Comparison of ENCODE assay signal across 1 cellular context in the genomic region with DNA sequence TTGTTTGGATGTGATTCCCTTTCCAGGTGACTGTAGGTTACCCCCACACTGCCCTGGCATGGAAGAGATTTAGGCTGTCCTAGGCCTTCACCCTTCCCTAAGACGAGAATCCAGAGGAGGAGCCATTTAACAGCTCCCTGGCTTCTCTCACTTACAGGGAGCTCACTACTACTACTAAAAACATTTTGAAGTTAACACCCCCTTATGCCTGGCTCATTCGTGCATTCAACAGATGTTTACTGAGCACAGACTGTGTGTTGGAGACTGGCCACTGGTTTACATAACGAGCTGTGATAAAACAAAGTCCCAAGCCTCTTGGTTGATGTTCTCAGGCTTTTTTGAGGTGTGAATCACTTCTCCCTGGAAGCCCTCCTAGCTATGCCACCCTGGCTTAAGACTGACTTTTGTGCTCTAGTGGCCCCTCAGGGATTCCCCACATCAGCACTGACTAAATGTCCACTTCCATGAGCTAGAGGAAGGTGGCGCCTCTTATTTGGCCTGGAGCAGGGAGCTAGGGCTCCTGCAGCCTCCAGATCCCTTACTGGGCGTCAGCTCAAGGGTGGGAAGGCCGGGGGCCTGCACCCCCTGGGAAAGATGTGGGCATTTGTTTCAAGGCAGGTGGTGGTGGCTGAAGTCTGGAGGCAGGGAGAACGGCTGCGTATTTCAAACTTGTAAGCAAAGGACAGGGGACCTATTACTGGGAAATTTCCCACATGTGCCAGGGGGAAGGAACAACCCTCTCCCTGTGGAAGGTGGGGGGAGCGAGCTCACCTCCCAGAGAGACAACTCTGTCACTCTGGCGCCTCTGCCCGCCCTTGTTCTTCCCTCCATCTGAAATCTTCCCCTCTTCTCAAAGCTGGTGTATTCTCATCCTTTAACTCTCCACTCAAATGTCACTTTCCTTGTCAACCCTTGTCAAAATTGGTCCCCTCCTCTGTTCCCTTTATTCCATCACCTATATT.
TF ChIP-seq lines count a peak whose summit lies in the region.

No MANE protein-coding gene starts in this region.

TF ChIP-seq in HEK293, 187 proteins besides CTCF, POLR2A, EP300 and RAD21 (continued from another document):
- TF ChIP-seq, protein P1, sequence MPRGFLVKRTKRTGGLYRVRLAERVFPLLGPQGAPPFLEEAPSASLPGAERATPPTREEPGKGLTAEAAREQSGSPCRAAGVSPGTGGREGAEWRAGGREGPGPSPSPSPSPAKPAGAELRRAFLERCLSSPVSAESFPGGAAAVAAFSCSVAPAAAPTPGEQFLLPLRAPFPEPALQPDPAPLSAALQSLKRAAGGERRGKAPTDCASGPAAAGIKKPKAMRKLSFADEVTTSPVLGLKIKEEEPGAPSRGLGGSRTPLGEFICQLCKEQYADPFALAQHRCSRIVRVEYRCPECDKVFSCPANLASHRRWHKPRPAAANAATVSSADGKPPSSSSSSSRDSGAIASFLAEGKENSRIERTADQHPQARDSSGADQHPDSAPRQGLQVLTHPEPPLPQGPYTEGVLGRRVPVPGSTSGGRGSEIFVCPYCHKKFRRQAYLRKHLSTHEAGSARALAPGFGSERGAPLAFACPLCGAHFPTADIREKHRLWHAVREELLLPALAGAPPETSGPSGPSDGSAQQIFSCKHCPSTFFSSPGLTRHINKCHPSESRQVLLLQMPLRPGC (tag by site-specific recombination; IDR thresholded peaks at IDR 0.05) = no peak
- TF ChIP-seq ZNF423 (tag by site-specific recombination; IDR thresholded peaks at IDR 0.05) (no peak), ZFP3 (tag by site-specific recombination; IDR thresholded peaks at IDR 0.05; ENCODE audit: low read depth) (no peak), ZNF658 (tag by site-specific recombination; IDR thresholded peaks at IDR 0.05) (no peak), BCL6B (tag by site-specific recombination; IDR thresholded peaks at IDR 0.05) (no peak), ZBTB21 (tag by site-specific recombination; IDR thresholded peaks at IDR 0.05) (no peak), ZNF521 (tag by site-specific recombination; IDR thresholded peaks at IDR 0.05) (no peak), ZNF416 (tag by site-specific recombination; IDR thresholded peaks at IDR 0.05) (no peak), SCRT2 (tag by site-specific recombination; IDR thresholded peaks at IDR 0.05) (peak; percentile 90), ZNF394 (tag by site-specific recombination; IDR thresholded peaks at IDR 0.05; ENCODE audit: borderline replicate concordance) (no peak), ZBTB48 (tag by site-specific recombination; IDR thresholded peaks at IDR 0.05) (peak; percentile 91), MEIS1 (CRISPR knock-in tag; IDR thresholded peaks at IDR 0.05; ENCODE audit: borderline replicate concordance) (no peak), IKZF3 (tag by site-specific recombination; IDR thresholded peaks at IDR 0.05) (peak; percentile 40; the same call in 1 of the 2 replicates), ZNF121 (tag by site-specific recombination; IDR thresholded peaks at IDR 0.05) (no peak), ZNF501 (tag by site-specific recombination; IDR thresholded peaks at IDR 0.05) (no peak), ZNF629 (tag by site-specific recombination; IDR thresholded peaks at IDR 0.05) (no peak), ZNF585B (tag by site-specific recombination; IDR thresholded peaks at IDR 0.05) (no peak), ZSCAN30 (tag by site-specific recombination; IDR thresholded peaks at IDR 0.05) (no peak), ZFHX2 (tag by site-specific recombination; conservative IDR thresholded peaks at IDR 0.05) (peak; percentile 46), ZNF221 (tag by site-specific recombination; IDR thresholded peaks at IDR 0.05; ENCODE audit: borderline replicate concordance) (no peak), ZNF362 (tag by site-specific recombination; IDR thresholded peaks at IDR 0.05) (no peak)
- TF ChIP-seq, protein P2, sequence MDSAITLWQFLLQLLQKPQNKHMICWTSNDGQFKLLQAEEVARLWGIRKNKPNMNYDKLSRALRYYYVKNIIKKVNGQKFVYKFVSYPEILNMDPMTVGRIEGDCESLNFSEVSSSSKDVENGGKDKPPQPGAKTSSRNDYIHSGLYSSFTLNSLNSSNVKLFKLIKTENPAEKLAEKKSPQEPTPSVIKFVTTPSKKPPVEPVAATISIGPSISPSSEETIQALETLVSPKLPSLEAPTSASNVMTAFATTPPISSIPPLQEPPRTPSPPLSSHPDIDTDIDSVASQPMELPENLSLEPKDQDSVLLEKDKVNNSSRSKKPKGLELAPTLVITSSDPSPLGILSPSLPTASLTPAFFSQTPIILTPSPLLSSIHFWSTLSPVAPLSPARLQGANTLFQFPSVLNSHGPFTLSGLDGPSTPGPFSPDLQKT (IDR thresholded peaks at IDR 0.05; ENCODE audit: borderline replicate concordance, low read depth, low read length) = no peak
- TF ChIP-seq, protein P3, sequence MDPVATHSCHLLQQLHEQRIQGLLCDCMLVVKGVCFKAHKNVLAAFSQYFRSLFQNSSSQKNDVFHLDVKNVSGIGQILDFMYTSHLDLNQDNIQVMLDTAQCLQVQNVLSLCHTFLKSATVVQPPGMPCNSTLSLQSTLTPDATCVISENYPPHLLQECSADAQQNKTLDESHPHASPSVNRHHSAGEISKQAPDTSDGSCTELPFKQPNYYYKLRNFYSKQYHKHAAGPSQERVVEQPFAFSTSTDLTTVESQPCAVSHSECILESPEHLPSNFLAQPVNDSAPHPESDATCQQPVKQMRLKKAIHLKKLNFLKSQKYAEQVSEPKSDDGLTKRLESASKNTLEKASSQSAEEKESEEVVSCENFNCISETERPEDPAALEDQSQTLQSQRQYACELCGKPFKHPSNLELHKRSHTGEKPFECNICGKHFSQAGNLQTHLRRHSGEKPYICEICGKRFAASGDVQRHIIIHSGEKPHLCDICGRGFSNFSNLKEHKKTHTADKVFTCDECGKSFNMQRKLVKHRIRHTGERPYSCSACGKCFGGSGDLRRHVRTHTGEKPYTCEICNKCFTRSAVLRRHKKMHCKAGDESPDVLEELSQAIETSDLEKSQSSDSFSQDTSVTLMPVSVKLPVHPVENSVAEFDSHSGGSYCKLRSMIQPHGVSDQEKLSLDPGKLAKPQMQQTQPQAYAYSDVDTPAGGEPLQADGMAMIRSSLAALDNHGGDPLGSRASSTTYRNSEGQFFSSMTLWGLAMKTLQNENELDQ (tag by site-specific recombination; IDR thresholded peaks at IDR 0.05; ENCODE audit: low read depth) = no peak
- TF ChIP-seq, protein P4, sequence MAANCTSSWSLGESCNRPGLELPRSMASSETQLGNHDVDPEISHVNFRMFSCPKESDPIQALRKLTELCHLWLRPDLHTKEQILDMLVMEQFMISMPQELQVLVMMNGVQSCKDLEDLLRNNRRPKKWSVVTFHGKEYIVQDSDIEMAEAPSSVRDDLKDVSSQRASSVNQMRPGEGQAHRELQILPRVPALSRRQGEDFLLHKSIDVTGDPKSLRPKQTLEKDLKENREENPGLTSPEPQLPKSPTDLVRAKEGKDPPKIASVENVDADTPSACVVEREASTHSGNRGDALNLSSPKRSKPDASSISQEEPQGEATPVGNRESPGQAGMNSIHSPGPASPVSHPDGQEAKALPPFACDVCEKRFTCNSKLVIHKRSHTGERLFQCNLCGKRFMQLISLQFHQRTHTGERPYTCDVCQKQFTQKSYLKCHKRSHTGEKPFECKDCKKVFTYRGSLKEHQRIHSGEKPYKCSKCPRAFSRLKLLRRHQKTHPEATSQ (tag by site-specific recombination; IDR thresholded peaks at IDR 0.05) = no peak
- TF ChIP-seq, protein P5, sequence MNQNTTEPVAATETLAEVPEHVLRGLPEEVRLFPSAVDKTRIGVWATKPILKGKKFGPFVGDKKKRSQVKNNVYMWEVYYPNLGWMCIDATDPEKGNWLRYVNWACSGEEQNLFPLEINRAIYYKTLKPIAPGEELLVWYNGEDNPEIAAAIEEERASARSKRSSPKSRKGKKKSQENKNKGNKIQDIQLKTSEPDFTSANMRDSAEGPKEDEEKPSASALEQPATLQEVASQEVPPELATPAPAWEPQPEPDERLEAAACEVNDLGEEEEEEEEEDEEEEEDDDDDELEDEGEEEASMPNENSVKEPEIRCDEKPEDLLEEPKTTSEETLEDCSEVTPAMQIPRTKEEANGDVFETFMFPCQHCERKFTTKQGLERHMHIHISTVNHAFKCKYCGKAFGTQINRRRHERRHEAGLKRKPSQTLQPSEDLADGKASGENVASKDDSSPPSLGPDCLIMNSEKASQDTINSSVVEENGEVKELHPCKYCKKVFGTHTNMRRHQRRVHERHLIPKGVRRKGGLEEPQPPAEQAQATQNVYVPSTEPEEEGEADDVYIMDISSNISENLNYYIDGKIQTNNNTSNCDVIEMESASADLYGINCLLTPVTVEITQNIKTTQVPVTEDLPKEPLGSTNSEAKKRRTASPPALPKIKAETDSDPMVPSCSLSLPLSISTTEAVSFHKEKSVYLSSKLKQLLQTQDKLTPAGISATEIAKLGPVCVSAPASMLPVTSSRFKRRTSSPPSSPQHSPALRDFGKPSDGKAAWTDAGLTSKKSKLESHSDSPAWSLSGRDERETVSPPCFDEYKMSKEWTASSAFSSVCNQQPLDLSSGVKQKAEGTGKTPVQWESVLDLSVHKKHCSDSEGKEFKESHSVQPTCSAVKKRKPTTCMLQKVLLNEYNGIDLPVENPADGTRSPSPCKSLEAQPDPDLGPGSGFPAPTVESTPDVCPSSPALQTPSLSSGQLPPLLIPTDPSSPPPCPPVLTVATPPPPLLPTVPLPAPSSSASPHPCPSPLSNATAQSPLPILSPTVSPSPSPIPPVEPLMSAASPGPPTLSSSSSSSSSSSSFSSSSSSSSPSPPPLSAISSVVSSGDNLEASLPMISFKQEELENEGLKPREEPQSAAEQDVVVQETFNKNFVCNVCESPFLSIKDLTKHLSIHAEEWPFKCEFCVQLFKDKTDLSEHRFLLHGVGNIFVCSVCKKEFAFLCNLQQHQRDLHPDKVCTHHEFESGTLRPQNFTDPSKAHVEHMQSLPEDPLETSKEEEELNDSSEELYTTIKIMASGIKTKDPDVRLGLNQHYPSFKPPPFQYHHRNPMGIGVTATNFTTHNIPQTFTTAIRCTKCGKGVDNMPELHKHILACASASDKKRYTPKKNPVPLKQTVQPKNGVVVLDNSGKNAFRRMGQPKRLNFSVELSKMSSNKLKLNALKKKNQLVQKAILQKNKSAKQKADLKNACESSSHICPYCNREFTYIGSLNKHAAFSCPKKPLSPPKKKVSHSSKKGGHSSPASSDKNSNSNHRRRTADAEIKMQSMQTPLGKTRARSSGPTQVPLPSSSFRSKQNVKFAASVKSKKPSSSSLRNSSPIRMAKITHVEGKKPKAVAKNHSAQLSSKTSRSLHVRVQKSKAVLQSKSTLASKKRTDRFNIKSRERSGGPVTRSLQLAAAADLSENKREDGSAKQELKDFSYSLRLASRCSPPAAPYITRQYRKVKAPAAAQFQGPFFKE (tag by site-specific recombination; IDR thresholded peaks at IDR 0.05; ENCODE audit: borderline replicate concordance) = no peak
- TF ChIP-seq, protein P6, sequence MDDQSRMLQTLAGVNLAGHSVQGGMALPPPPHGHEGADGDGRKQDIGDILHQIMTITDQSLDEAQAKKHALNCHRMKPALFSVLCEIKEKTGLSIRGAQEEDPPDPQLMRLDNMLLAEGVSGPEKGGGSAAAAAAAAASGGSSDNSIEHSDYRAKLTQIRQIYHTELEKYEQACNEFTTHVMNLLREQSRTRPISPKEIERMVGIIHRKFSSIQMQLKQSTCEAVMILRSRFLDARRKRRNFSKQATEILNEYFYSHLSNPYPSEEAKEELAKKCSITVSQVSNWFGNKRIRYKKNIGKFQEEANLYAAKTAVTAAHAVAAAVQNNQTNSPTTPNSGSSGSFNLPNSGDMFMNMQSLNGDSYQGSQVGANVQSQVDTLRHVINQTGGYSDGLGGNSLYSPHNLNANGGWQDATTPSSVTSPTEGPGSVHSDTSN (CRISPR knock-in tag; IDR thresholded peaks at IDR 0.05) = no peak
